15 cellular contexts compared by ENCODE assay signal in the genomic region with DNA sequence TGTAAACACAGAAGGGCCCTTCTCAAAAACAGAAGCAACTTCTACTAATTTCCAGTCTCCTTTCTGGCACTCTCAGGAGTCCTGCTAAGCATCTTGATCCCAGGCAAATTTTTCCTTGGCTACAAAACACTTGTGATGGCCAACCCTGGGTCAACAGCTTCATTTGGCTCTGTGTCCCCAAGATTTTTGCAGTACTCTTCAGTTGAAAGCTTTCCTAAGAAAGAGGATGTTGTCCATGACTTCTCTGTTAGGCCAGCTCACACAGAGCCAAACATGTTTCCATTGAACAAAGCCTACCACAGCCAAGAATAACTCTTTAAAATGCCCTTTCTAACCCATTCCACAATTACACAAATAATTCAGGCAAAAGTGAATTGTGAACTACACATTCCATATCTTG.
DNase-seq lines count a peak whose midpoint lies in the region; ATAC-seq and TF ChIP-seq lines count a peak whose summit lies in the region.
"Had no signal": no experiment of that assay in that cellular context is flagged by ENCODE, and none has a peak within 500 bp of the region (broad histone marks: within the 10 kb centered on the region; RNA-seq: fewer than 3 reads in every experiment).

No MANE protein-coding gene starts in this region.

- peak overlapping the region; percentile 44 for H3K4me2 ChIP-seq in mammary epithelial cell (ENCODE audit: insufficient read depth, low read depth, low read length)
- H3K4me2 ChIP-seq: KMS-11 had no signal

- H3K27me3 ChIP-seq in mammary epithelial cell (ENCODE audit: insufficient read depth, low read length) (no peaks in the 10 kb centered on the region), right cardiac atrium (ENCODE audit: control insufficient read depth, insufficient read depth) (no peaks in the 10 kb centered on the region), aorta (ENCODE audit: control insufficient read depth in 1 of 2, insufficient read depth in 2 of 2, low read length in 1 of 2) (no peaks in the 10 kb centered on the region)

- dilution Hi-C loops in mammary epithelial cell (cut with HindIII; ENCODE audit: low sequenced_read_pairs) = loop anchor here (10.0 kb wide), 1 partner anchor 90 kb away; no protein-coding TSS in a partner anchor

- no peaks in the 10 kb centered on the region for H3K79me2 ChIP-seq in mammary epithelial cell (ENCODE audit: insufficient read depth, low read length)

- in situ Hi-C loops in mammary epithelial cell (cut with MboI; ENCODE audit: low sequenced_read_pairs in 2 of 2) = no loop called here

- H3K4me3 ChIP-seq in mammary epithelial cell (replicated peaks in 1 of 3; ENCODE audit: insufficient read depth in 1 of 3, low read depth in 2 of 3, low read length in 3 of 3) (no peak overlapping the region), right cardiac atrium (ENCODE audit: low read length) (no peak overlapping the region), aorta (ENCODE audit: low read length in 2 of 2) (no peak overlapping the region)

- no peaks in the 10 kb centered on the region for H4K20me1 ChIP-seq in mammary epithelial cell (ENCODE audit: insufficient read depth, low read length)

- H3K27ac ChIP-seq in mammary epithelial cell (ENCODE audit: insufficient read depth, low read depth, low read length) = peak overlapping the region; percentile 83
- no peak overlapping the region for H3K27ac ChIP-seq in right cardiac atrium (ENCODE audit: low read length)
- H3K27ac ChIP-seq in aorta (ENCODE audit: low read depth in 1 of 2, low read length in 2 of 2) = no peak overlapping the region
- H3K27ac ChIP-seq: KMS-11 had no signal

- H3K9ac ChIP-seq in mammary epithelial cell (ENCODE audit: insufficient read depth, low read length) = no peak overlapping the region
- H3K9ac ChIP-seq: KMS-11 had no signal

- no peak for TF ChIP-seq CTCF in mammary epithelial cell (conservative IDR thresholded peaks at IDR 0.05 in 1 of 2, IDR thresholded peaks at IDR 0.05 in 1 of 2; ENCODE audit: extremely low read depth in 1 of 2, insufficient read depth in 1 of 2, low read depth in 1 of 2, low read length in 2 of 2)

- peak; percentile 75 for ATAC-seq in Right ventricle myocardium superior (ENCODE audit: poor library complexity)
- ATAC-seq in right cardiac atrium = peak; percentile 64 to 82
- ATAC-seq in aorta (ENCODE audit: low FRiP score) = peak; percentile 43
- ATAC-seq in HG02973 (IDR thresholded peaks at IDR 0.05; ENCODE audit: unreplicated experiment) = no peak

- BruUV-seq in mammary epithelial cell (replicated peaks; lab: Mats Ljungman, UMichigan) = no TSS peak

- CTCF ChIA-PET in mammary epithelial cell (lab: Charles Lee; ENCODE audit: low non-redundant PET) = no interaction called here

- no peak overlapping the region for H2AFZ ChIP-seq in mammary epithelial cell (ENCODE audit: low read depth, low read length)

- peaks cover 23% of the 10 kb centered on the region for H3K4me1 ChIP-seq in mammary epithelial cell (ENCODE audit: insufficient read depth, low read length)
- H3K4me1 ChIP-seq in right cardiac atrium (ENCODE audit: control insufficient read depth, insufficient read depth, low read length) = no peaks in the 10 kb centered on the region
- H3K4me1 ChIP-seq in aorta (ENCODE audit: control insufficient read depth in 1 of 2, insufficient read depth in 2 of 2, low read length in 2 of 2) = peaks cover 0 to 5% of the 10 kb centered on the region in 2 donors

- H3K9me3 ChIP-seq in mammary epithelial cell (replicated peaks; ENCODE audit: insufficient read depth, low read length) = no peaks in the 10 kb centered on the region
- no peaks in the 10 kb centered on the region for H3K9me3 ChIP-seq in right cardiac atrium (ENCODE audit: control insufficient read depth, low read length)
- H3K9me3 ChIP-seq in aorta (ENCODE audit: control insufficient read depth, low read length) = no peaks in the 10 kb centered on the region

- DNase-seq in Right ventricle myocardium superior = no peak
- DNase-seq in cardiac septum (ENCODE audit: low spot score) = no peak
- no peak for DNase-seq in mammary epithelial cell
- no peak for DNase-seq in right cardiac atrium
- DNase-seq in aorta = no peak
- DNase-seq in NCI-H69 (lab: John Stamatoyannopoulos, UW) = no peak
- DNase-seq in stimulated activated CD4-positive, alpha-beta T cell treated with anti-CD3 and anti-CD28 coated beads, Interleukin-2, amount 100 ng/mL, for 24 hours = no peak
- DNase-seq: DMS153, EL, NCI-H187 treated with DMSO at 0.1 percent for 48 hours, NCI-H526 treated with DMSO at 0.1 percent for 48 hours, OCI-M1, RPMI8226 had no signal

- H3K36me3 ChIP-seq in mammary epithelial cell (ENCODE audit: insufficient read depth, low read length) (no peaks in the 10 kb centered on the region), aorta (ENCODE audit: control insufficient read depth in 1 of 2, insufficient read depth in 2 of 2, low read length in 1 of 2) (no peaks in the 10 kb centered on the region)

- intact Hi-C loops in Right ventricle myocardium superior (cut with DNase I) (no loop called here), cardiac septum (cut with DNase I) (no loop called here), mammary epithelial cell (cut with micrococcal nuclease) (no loop called here), right cardiac atrium (cut with DNase I) (no loop called here), aorta (cut with DNase I) (no loop called here)
